Comparison of ENCODE assay signal across 1 cellular context in genomic region chr1:173860065-173860464, GRCh38.
TF ChIP-seq lines count a peak whose summit lies in the region.

No MANE protein-coding gene starts in this region.

TF ChIP-seq in A549, 52 proteins besides CTCF, POLR2A, EP300 and RAD21:
- TF ChIP-seq REST (IDR thresholded peaks at IDR 0.05) (no peak), ZNF302 (CRISPR knock-in tag; IDR thresholded peaks at IDR 0.05) (no peak), NR3C1 (IDR thresholded peaks at IDR 0.05) (no peak), EHF (CRISPR knock-in tag; IDR thresholded peaks at IDR 0.05) (no peak), USF2 (IDR thresholded peaks at IDR 0.05) (no peak), TFCP2L1 (CRISPR knock-in tag; IDR thresholded peaks at IDR 0.05) (0 out of 2 replicates have a peak, but pooled peaks have one; percentile 28), HOXB13 (CRISPR knock-in tag; IDR thresholded peaks at IDR 0.05; ENCODE audit: low read depth) (no peak)
